17 cellular contexts compared by ENCODE assay signal in the genomic region with DNA sequence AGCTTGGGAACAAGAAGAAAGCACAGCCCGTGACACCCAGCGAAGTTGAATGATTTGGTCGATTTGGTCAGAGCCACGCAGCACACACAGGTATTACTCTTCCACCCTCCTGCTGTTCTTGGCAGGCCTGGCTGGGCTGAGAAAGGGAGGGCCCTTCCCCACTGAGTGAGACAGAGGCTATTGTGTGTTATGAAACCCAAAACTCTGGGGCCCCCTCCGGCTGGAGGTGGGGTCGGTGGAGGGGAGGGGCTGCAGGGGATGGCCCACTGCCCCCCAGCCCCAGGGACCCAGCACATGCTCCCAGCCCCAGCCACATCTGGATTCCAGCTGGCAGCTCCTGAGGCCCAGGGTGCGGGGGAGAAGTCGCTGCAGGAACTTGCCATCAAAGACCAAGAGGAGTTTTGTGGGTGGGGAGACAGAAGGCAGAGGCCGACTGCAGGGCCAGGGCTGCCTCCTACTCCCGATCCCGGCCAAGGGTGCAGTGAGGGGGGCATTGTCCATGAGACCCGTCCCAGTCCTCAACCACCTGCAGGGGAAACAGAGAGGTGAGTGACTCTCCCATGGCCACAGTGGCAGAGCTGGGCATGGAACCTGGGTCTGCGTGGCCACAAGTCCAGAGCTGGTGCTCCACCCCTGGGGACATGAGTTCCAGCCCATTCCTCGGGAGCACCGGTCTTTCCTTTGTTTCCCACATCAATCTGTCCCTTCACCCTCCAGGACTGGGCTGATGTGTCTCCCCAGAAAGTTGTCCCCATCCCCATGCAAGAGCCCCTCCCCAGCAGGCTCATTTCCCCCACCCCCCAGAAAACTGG. TPM values are rescaled to one million over a fixed set of nuclear protein-coding genes. Genes with fewer than 3 reads are reported as not detected.
A peak's percentile ranks its signal among the peaks of the same experiment; 100 is the strongest.
DNase-seq lines count a peak whose midpoint lies in the region; TF ChIP-seq lines count a peak whose summit lies in the region.
"Had no signal": no experiment of that assay in that cellular context is flagged by ENCODE, and none has a peak within 500 bp of the region (broad histone marks: within the 10 kb centered on the region; RNA-seq: fewer than 3 reads in every experiment).

No MANE protein-coding gene starts in this region.

- H3K27ac ChIP-seq in endodermal cell (ENCODE audit: low read depth, low read length): no peak overlapping the region
- H3K27ac ChIP-seq: C4-2B, tibial artery had no signal

- 46 to 64% methylated on average over 6 to 15 of the region's 15 CpGs for WGBS in endodermal cell (ENCODE audit: insufficient coverage in 1 of 2, insufficient read length in 1 of 2), 2 experiments

- H3K36me3 Mint-ChIP-seq in endodermal cell (ENCODE audit: low read depth): no peaks in the 10 kb centered on the region
- H3K36me3 Mint-ChIP-seq in nephron progenitor cell (ENCODE audit: low read depth): no peaks in the 10 kb centered on the region

- H3K27ac Mint-ChIP-seq in endodermal cell (peak overlapping the region; percentile 74), nephron progenitor cell (peak overlapping the region; percentile 73)

- no peaks in the 10 kb centered on the region for H3K36me3 ChIP-seq in endodermal cell (ENCODE audit: control insufficient read depth, insufficient read depth, low read length)
- H3K36me3 ChIP-seq: tibial artery had no signal

- H3K4me1 Mint-ChIP-seq in endodermal cell: peaks cover 3% of the 10 kb centered on the region
- peaks cover 38% of the 10 kb centered on the region for H3K4me1 Mint-ChIP-seq in nephron progenitor cell

- no peaks in the 10 kb centered on the region for H3K4me1 ChIP-seq in endodermal cell (ENCODE audit: control insufficient read depth, insufficient read depth, low read length)
- H3K4me1 ChIP-seq: tibial artery had no signal

- no peak overlapping the region for H3K9ac ChIP-seq in endodermal cell (ENCODE audit: extremely low read depth, low read length, poor library complexity, severe bottlenecking)

- DNase-seq in GM03348 (ENCODE audit: low spot score) (peak; percentile 61), NCI-H2107 treated with DMSO at 0.1 percent for 48 hours (lab: John Stamatoyannopoulos, UW; ENCODE audit: unreplicated experiment) (peak; percentile 25), endodermal cell (peak; percentile 78), nephron progenitor cell (peak; percentile 48), hippocampal formation (lab: John Stamatoyannopoulos, UW) (no peak), T-helper 2 cell (no peak), SKM-1 (lab: John Stamatoyannopoulos, UW; ENCODE audit: unreplicated experiment) (no peak)
- no peak for DNase-seq in stimulated activated CD4-positive, alpha-beta T cell treated with anti-CD3 and anti-CD28 coated beads, Interleukin-4, amount 100 ng/mL, for 24 hours
- DNase-seq: activated CD4-positive, CD25-positive, alpha-beta regulatory T cell treated with anti-CD3 and anti-CD28 coated beads, Interleukin-2, amount 50 U/mL, for 72 hours; foreskin melanocyte; GF-D8; NCI-H1930; SHP77; tibial artery had no signal

- H3K9me3 ChIP-seq in endodermal cell (ENCODE audit: control insufficient read depth, low read length): no peaks in the 10 kb centered on the region
- H3K9me3 ChIP-seq: tibial artery had no signal

- H3K27me3 ChIP-seq in endodermal cell (ENCODE audit: control insufficient read depth, insufficient read depth, low read length, poor library complexity, severe bottlenecking): no peaks in the 10 kb centered on the region

- TF ChIP-seq CTCF in endodermal cell (conservative IDR thresholded peaks at IDR 0.05): no peak
- TF ChIP-seq CTCF in nephron progenitor cell (IDR thresholded peaks at IDR 0.05): no peak

- H3K4me3 ChIP-seq in endodermal cell (ENCODE audit: low read length): no peak overlapping the region
- H3K4me3 ChIP-seq: lung, tibial artery had no signal

- H3K27me3 Mint-ChIP-seq in endodermal cell (ENCODE audit: insufficient read depth): no peaks in the 10 kb centered on the region
- no peaks in the 10 kb centered on the region for H3K27me3 Mint-ChIP-seq in nephron progenitor cell (ENCODE audit: low read depth, poor library complexity)

- H3K4me3 Mint-ChIP-seq in endodermal cell (no peak overlapping the region), nephron progenitor cell (peak overlapping the region; percentile 47)

- H3K9me3 Mint-ChIP-seq in endodermal cell: no peaks in the 10 kb centered on the region
- no peaks in the 10 kb centered on the region for H3K9me3 Mint-ChIP-seq in nephron progenitor cell

RNA-seq across cellular contexts. Expression of a gene that starts 8.7 kb away (rescaled TPM):
- total RNA-seq in endodermal cell: under 1 TPM; 0.11 to 0.15 TPM
- polyA plus RNA-seq in endodermal cell (2013, experiment 1 of 2): 4.3 TPM
- 4.3 TPM for polyA plus RNA-seq in endodermal cell (2013, experiment 2 of 2)
- total RNA-seq: pulmonary artery endothelial cell had no signal

RNA-seq across cellular contexts. Expression of a gene that starts 26.8 kb away (rescaled TPM):
- 10 to 100 TPM; 63.1 to 66.0 TPM for total RNA-seq in endodermal cell
- polyA plus RNA-seq in endodermal cell (2013, experiment 1 of 2): 92.4 TPM
- 96.3 TPM for polyA plus RNA-seq in endodermal cell (2013, experiment 2 of 2)

RNA-seq across cellular contexts. Expression of a gene that starts 28.3 kb away (rescaled TPM):
- total RNA-seq in endodermal cell: 10 to 100 TPM; 83.5 to 86.2 TPM
- polyA plus RNA-seq in endodermal cell (2013, experiment 1 of 2): 57.5 TPM
- polyA plus RNA-seq in endodermal cell (2013, experiment 2 of 2): 50.7 TPM

RNA-seq across cellular contexts. Expression of a gene that starts 44.5 kb away (rescaled TPM):
- under 1 TPM in 1 of 2 donors, not detected in 1; 0.13 TPM for total RNA-seq in endodermal cell
- polyA plus RNA-seq in endodermal cell (2013, experiment 1 of 2): 0.18 TPM
- 0.46 TPM for polyA plus RNA-seq in endodermal cell (2013, experiment 2 of 2)

Comparison
In these comparisons a context has a peak if more than half of its experiments do, and no peak if none do; other contexts are left out.
1. DNase-seq: peak in GM03348 (single experiment), NCI-H2107 treated with DMSO at 0.1 percent for 48 hours (single experiment), endodermal cell (single experiment) and nephron progenitor cell (single experiment); none in hippocampal formation (0 of 2), stimulated activated CD4-positive, alpha-beta T cell treated with anti-CD3 and anti-CD28 coated beads, Interleukin-4, amount 100 ng/mL, for 24 hours (single experiment), T-helper 2 cell (0 of 5) and SKM-1 (single experiment).